In the genomic region with DNA sequence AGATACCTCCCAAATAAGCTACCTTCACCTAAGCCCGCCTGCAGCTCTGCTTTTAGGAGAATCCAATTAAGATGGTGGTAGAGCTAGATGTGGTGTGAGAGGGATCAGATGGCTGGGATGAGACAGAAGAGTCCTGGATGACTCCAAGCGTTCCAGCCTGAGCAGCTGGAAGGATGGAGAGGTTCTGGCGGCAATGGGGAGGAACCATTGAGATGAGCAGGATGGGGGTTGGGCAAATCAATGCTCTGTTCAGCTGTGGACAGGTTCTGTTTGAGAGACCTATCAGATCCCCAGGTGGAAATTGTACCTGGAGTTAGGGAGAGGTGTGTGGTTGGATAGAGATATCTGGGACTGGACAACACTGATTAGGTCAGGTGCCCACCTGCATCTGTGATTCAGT, we compare ENCODE assay signal across 21 cellular contexts. TPM values are rescaled to one million over a fixed set of nuclear protein-coding genes. Genes with fewer than 3 reads are reported as not detected.
DNase-seq lines count a peak whose midpoint lies in the region; ATAC-seq, FAIRE-seq and TF ChIP-seq lines count a peak whose summit lies in the region.
"Had no signal": no experiment of that assay in that cellular context is flagged by ENCODE, and none has a peak within 500 bp of the region (broad histone marks: within the 10 kb centered on the region; RNA-seq: fewer than 3 reads in every experiment).

No MANE protein-coding gene starts in this region.

- peaks cover 20% of the 10 kb centered on the region for H3K9me3 Mint-ChIP-seq in progenitor cell of endocrine pancreas (ENCODE audit: low read depth)
- H3K9me3 Mint-ChIP-seq: CD4-positive, alpha-beta T cell had no signal

- H3K27me3 Mint-ChIP-seq in progenitor cell of endocrine pancreas = peaks cover 23% of the 10 kb centered on the region

- DNase-seq in dorsolateral prefrontal cortex (no peak), progenitor cell of endocrine pancreas (ENCODE audit: low spot score, unreplicated experiment) (no peak), frontal cortex (ENCODE audit: low spot score in 2 of 2) (no peak)
- DNase-seq: ACHN; BE2C; Caco-2; CD4-positive, alpha-beta T cell; GM23248; IMR-90 had no signal

- H3K27ac Mint-ChIP-seq in progenitor cell of endocrine pancreas = peak overlapping the region; percentile 57
- H3K27ac Mint-ChIP-seq: CD4-positive, alpha-beta T cell had no signal

- H3K4me3 Mint-ChIP-seq in progenitor cell of endocrine pancreas (ENCODE audit: low read depth) = no peak overlapping the region
- H3K4me3 Mint-ChIP-seq: CD4-positive, alpha-beta T cell had no signal

- H3K27me3 ChIP-seq in dorsolateral prefrontal cortex = no peaks in the 10 kb centered on the region

- peak overlapping the region; percentile 94 for H3K27ac ChIP-seq in angular gyrus (ENCODE audit: low read depth, low read length)
- peak overlapping the region; percentile 20 to 100 (median 98) for H3K27ac ChIP-seq in dorsolateral prefrontal cortex
- H3K27ac ChIP-seq: C4-2B, GM23248, HL-60 had no signal

- intact Hi-C loops in dorsolateral prefrontal cortex (cut with DNase I) = no loop called here

- no peak for ATAC-seq in GM19467 (IDR thresholded peaks at IDR 0.05; ENCODE audit: unreplicated experiment)
- no peak for ATAC-seq in HG02588 (IDR thresholded peaks at IDR 0.05; ENCODE audit: unreplicated experiment)

- no peaks in the 10 kb centered on the region for H3K36me3 Mint-ChIP-seq in progenitor cell of endocrine pancreas (ENCODE audit: insufficient read depth)

- H3K4me1 Mint-ChIP-seq in progenitor cell of endocrine pancreas (ENCODE audit: low read depth) = no peaks in the 10 kb centered on the region

- FAIRE-seq in frontal cortex (lab: Jason Lieb, UNC) = no peak
- FAIRE-seq: A204.1, D721Med, G401.6, GM12891, GM19239 had no signal

- peak overlapping the region in 57 of 59 donors; percentile 4 to 69 (median 42) for H3K4me3 ChIP-seq in dorsolateral prefrontal cortex
- H3K4me3 ChIP-seq: GM23248, HAP-1 had no signal

- TF ChIP-seq CTCF in dorsolateral prefrontal cortex (IDR thresholded peaks at IDR 0.05 in 54 of 56, conservative IDR thresholded peaks at IDR 0.05 in 2 of 56; ENCODE audit: low read depth in 1 of 56, partially characterized antibody in 56 of 56) (no peak), progenitor cell of endocrine pancreas (IDR thresholded peaks at IDR 0.05; ENCODE audit: unreplicated experiment) (no peak)

RNA-seq across cellular contexts. Expression of a gene that starts 23.0 kb away (rescaled TPM):
- total RNA-seq in dorsolateral prefrontal cortex = 100 to 1,000 TPM in 74 of 120 experiments, 10 to 100 TPM in 46; 79.3 to 168 (median 106) TPM
- total RNA-seq in progenitor cell of endocrine pancreas = 1.1 and 1.4 TPM in 2 replicates
- total RNA-seq in frontal cortex = 40.8 TPM
- total RNA-seq: CD4-positive, alpha-beta T cell; GM23248; HT1080; IMR-90 had no signal

Comparison
In these comparisons a context has a peak if more than half of its experiments do, and no peak if none do; other contexts are left out.
1. RNA of a gene that starts 23.0 kb away (total RNA-seq): 79.3 to 168 TPM in dorsolateral prefrontal cortex and 40.8 TPM in frontal cortex (single experiment); 1.1 to 1.4 TPM in progenitor cell of endocrine pancreas; every median in the first group is over 10 times any median in the second.